8 cellular contexts compared by ENCODE assay signal in the genomic region with DNA sequence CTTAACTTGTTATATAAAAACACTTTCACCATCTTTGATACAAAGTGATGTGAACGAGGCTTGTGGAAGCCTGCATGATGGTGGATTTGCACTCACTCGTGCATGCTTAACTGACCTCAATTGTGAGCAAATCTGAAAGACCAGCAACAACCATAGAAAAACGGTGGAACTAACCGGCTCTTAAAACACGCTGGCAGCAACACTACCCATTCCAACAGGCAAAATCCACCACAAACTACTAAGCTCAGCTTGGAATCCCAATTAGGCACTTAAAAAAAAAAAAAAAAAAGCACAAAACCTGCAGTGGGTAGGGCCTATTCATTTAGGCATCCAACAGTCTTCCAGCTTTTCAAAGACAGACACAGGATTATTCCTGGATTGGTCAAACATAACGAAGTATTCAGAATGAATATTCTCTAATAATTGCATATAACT. TPM values are rescaled to one million over a fixed set of nuclear protein-coding genes. Genes with fewer than 3 reads are reported as not detected.
DNase-seq lines count a peak whose midpoint lies in the region; ATAC-seq and TF ChIP-seq lines count a peak whose summit lies in the region.

No MANE protein-coding gene starts in this region.

- H3K4me3 ChIP-seq in BJ (ENCODE audit: low read depth, low read length) (peak overlapping the region; percentile 96), HEK293 (ENCODE audit: low read depth, low read length) (peak overlapping the region; percentile 98), iPS-15b (ENCODE audit: low read depth, low read length) (peak overlapping the region; percentile 90), spleen (peak overlapping the region in 7 of 8 donors; percentile 18 to 92 (median 89))

- H3K4me1 ChIP-seq in HEK293 (ENCODE audit: control insufficient read depth, insufficient read depth, low read length) (peaks cover 7% of the 10 kb centered on the region), iPS-15b (ENCODE audit: control insufficient read depth, insufficient read depth, low read length) (peaks cover 10% of the 10 kb centered on the region), spleen (peaks cover 36 to 88% (median 75%) of the 10 kb centered on the region in 6 donors)

- DNase-seq in BJ (ENCODE audit: low read depth): no peak
- no peak for DNase-seq in activated CD8-positive, alpha-beta T cell treated with anti-CD3 and anti-CD28 coated beads, Interleukin-2, amount 10 ng/mL, durations not matched to agents 7 days and 5 days
- DNase-seq in spleen: no peak
- DNase-seq in NCI-H345 (lab: John Stamatoyannopoulos, UW): no peak

- intact Hi-C loops in spleen (cut with DNase I; ENCODE audit: low total_unique reads): loop anchor here (10.0 kb wide), 2 partner anchors 63 to 127 kb away; a partner anchor contains a TSS

- WGBS in spleen, 5 donors: 3 to 10% (median 8%) methylated on average over 6 of the region's 6 CpGs

- H3K36me3 ChIP-seq in BJ (ENCODE audit: control insufficient read depth, insufficient read depth, low read length): peaks cover 2% of the 10 kb centered on the region
- peaks cover 0 to 5% of the 10 kb centered on the region in 2 experiments; a peak in 2 of 3 replicates for H3K36me3 ChIP-seq in HEK293 (ENCODE audit: control insufficient read depth in 2 of 2, insufficient read depth in 1 of 2, low read length in 2 of 2)
- no peaks in the 10 kb centered on the region for H3K36me3 ChIP-seq in iPS-15b (ENCODE audit: control insufficient read depth, insufficient read depth, low read length)
- H3K36me3 ChIP-seq in spleen: peaks cover 0 to 13% (median 0%) of the 10 kb centered on the region in 6 donors

- H3K4me3 Mint-ChIP-seq in activated CD8-positive, alpha-beta T cell treated with anti-CD3 and anti-CD28 coated beads, Interleukin-2, amount 10 ng/mL, durations not matched to agents 7 days and 5 days: peak overlapping the region; percentile 86

- H3K27ac ChIP-seq in HEK293 (ENCODE audit: extremely low read depth, low read depth, low read length) (no peak overlapping the region), spleen (peak overlapping the region in 7 of 8 donors; percentile 10 to 99 (median 41))

- H3K27me3 Mint-ChIP-seq in activated CD8-positive, alpha-beta T cell treated with anti-CD3 and anti-CD28 coated beads, Interleukin-2, amount 10 ng/mL, durations not matched to agents 7 days and 5 days (ENCODE audit: low read depth): no peaks in the 10 kb centered on the region

- peak overlapping the region; percentile 58 for H3K9ac ChIP-seq in iPS-15b (ENCODE audit: low read depth, low read length)

- H3K27ac Mint-ChIP-seq in activated CD8-positive, alpha-beta T cell treated with anti-CD3 and anti-CD28 coated beads, Interleukin-2, amount 10 ng/mL, durations not matched to agents 7 days and 5 days: no peak overlapping the region

- H3K27me3 ChIP-seq in BJ (ENCODE audit: control insufficient read depth, insufficient read depth, low read length): no peaks in the 10 kb centered on the region
- H3K27me3 ChIP-seq in iPS-15b (ENCODE audit: control insufficient read depth, insufficient read depth, low read length): no peaks in the 10 kb centered on the region
- H3K27me3 ChIP-seq in spleen (replicated peaks in 1 of 7): no peaks in the 10 kb centered on the region

- TF ChIP-seq CTCF in BJ (IDR thresholded peaks at IDR 0.05; ENCODE audit: insufficient read depth, low read depth, low read length): no peak
- no peak for TF ChIP-seq CTCF in HEK293 (tag by site-specific recombination; IDR thresholded peaks at IDR 0.05)
- no peak for TF ChIP-seq CTCF in spleen (IDR thresholded peaks at IDR 0.05 in 8 of 11, conservative IDR thresholded peaks at IDR 0.05 in 3 of 11)

- H3K9me3 Mint-ChIP-seq in activated CD8-positive, alpha-beta T cell treated with anti-CD3 and anti-CD28 coated beads, Interleukin-2, amount 10 ng/mL, durations not matched to agents 7 days and 5 days (ENCODE audit: insufficient read depth): no peaks in the 10 kb centered on the region

- POLR2A ChIA-PET in BJ (lab: Charles Lee) (interaction anchor here (0.6 kb wide), 2 partner anchors 18 to 1467 kb away, joined by 6 to 10 read pairs; no protein-coding TSS in a partner anchor), HEK293 (lab: Yijun Ruan, JAX) (interaction anchor here (0.6 to 3.4 kb wide), 5 partner anchors 33 to 1977 kb away, joined by 3 to 21 read pairs (median 3); a partner anchor contains a TSS)
- POLR2A ChIA-PET in activated CD8-positive, alpha-beta T cell treated with anti-CD3 and anti-CD28 coated beads, Interleukin-2, amount 10 ng/mL, durations not matched to agents 7 days and 5 days (lab: Charles Lee): interaction anchor here (1.0 to 1.3 kb wide), 2 partner anchors 35 to 77 kb away, joined by 3 to 6 read pairs; no protein-coding TSS in a partner anchor

- peaks cover 61% of the 10 kb centered on the region for H3K4me1 Mint-ChIP-seq in activated CD8-positive, alpha-beta T cell treated with anti-CD3 and anti-CD28 coated beads, Interleukin-2, amount 10 ng/mL, durations not matched to agents 7 days and 5 days (ENCODE audit: low read depth)

- TF ChIP-seq POLR2A in spleen (IDR thresholded peaks at IDR 0.05): no peak

- ATAC-seq in activated CD8-positive, alpha-beta T cell treated with anti-CD3 and anti-CD28 coated beads, Interleukin-2, amount 10 ng/mL, durations not matched to agents 7 days and 5 days: no peak
- ATAC-seq in GM19328 (IDR thresholded peaks at IDR 0.05; ENCODE audit: unreplicated experiment) (no peak), HG03025 (IDR thresholded peaks at IDR 0.05; ENCODE audit: low FRiP score, unreplicated experiment) (no peak)

- CTCF ChIA-PET in BJ (lab: Yijun Ruan, JAX) (interaction anchor here (1.1 kb wide), 1 partner anchor 62 kb away, joined by 4 read pairs; no protein-coding TSS in a partner anchor), HEK293 (lab: Yijun Ruan, JAX) (interaction anchor here (0.5 to 0.9 kb wide), 3 partner anchors 42 to 996 kb away, joined by 3 to 4 read pairs (median 3); no protein-coding TSS in a partner anchor)
- CTCF ChIA-PET in activated CD8-positive, alpha-beta T cell treated with anti-CD3 and anti-CD28 coated beads, Interleukin-2, amount 10 ng/mL, durations not matched to agents 7 days and 5 days (lab: Charles Lee): interaction anchor here (1.1 kb wide), 1 partner anchor 78 kb away, joined by 3 read pairs; a partner anchor contains a TSS

- H3K9me3 ChIP-seq in HEK293 (ENCODE audit: control insufficient read depth, insufficient read depth, low read depth, low read length) (no peaks in the 10 kb centered on the region), iPS-15b (ENCODE audit: control insufficient read depth, insufficient read depth, low read length) (no peaks in the 10 kb centered on the region), spleen (no peaks in the 10 kb centered on the region)

- peaks cover 38% of the 10 kb centered on the region for H3K36me3 Mint-ChIP-seq in activated CD8-positive, alpha-beta T cell treated with anti-CD3 and anti-CD28 coated beads, Interleukin-2, amount 10 ng/mL, durations not matched to agents 7 days and 5 days (ENCODE audit: low read depth)

TF ChIP-seq in HEK293, 187 proteins besides CTCF, POLR2A, EP300 and RAD21 (continues in another document):
- no peak for TF ChIP-seq ZNF555 (tag by site-specific recombination; conservative IDR thresholded peaks at IDR 0.05)
- no peak for TF ChIP-seq ZNF510 (tag by site-specific recombination; IDR thresholded peaks at IDR 0.05; ENCODE audit: insufficient replicate concordance)
- no peak for TF ChIP-seq ZNF391 (tag by site-specific recombination; IDR thresholded peaks at IDR 0.05; ENCODE audit: borderline replicate concordance, low read depth)
- no peak for TF ChIP-seq ZBTB17 (tag by site-specific recombination; IDR thresholded peaks at IDR 0.05)
- peak; percentile 63 for TF ChIP-seq ZNF335 (tag by site-specific recombination; conservative IDR thresholded peaks at IDR 0.05)
- TF ChIP-seq TCF7L2 (IDR thresholded peaks at IDR 0.05; ENCODE audit: borderline replicate concordance, low read depth, low read length): no peak
- TF ChIP-seq, protein P1, sequence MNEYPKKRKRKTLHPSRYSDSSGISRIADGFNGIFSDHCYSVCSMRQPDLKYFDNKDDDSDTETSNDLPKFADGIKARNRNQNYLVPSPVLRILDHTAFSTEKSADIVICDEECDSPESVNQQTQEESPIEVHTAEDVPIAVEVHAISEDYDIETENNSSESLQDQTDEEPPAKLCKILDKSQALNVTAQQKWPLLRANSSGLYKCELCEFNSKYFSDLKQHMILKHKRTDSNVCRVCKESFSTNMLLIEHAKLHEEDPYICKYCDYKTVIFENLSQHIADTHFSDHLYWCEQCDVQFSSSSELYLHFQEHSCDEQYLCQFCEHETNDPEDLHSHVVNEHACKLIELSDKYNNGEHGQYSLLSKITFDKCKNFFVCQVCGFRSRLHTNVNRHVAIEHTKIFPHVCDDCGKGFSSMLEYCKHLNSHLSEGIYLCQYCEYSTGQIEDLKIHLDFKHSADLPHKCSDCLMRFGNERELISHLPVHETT (tag by site-specific recombination; IDR thresholded peaks at IDR 0.05): no peak
- peak; percentile 81 for TF ChIP-seq ZNF600 (tag by site-specific recombination; IDR thresholded peaks at IDR 0.05)
- no peak for TF ChIP-seq ZNF350 (tag by site-specific recombination; IDR thresholded peaks at IDR 0.05)
- no peak for TF ChIP-seq ZNF585B (tag by site-specific recombination; IDR thresholded peaks at IDR 0.05)
- no peak for TF ChIP-seq ZNF184 (tag by site-specific recombination; IDR thresholded peaks at IDR 0.05)
- no peak for TF ChIP-seq ZNF121 (tag by site-specific recombination; IDR thresholded peaks at IDR 0.05)
- TF ChIP-seq SCRT1 (tag by site-specific recombination; IDR thresholded peaks at IDR 0.05; ENCODE audit: borderline replicate concordance): peak; percentile 76; the same call in 1 of the 2 replicates
- TF ChIP-seq IKZF3 (tag by site-specific recombination; IDR thresholded peaks at IDR 0.05): no peak
- TF ChIP-seq ZNF843 (tag by site-specific recombination; IDR thresholded peaks at IDR 0.05): no peak
- TF ChIP-seq, protein P2, sequence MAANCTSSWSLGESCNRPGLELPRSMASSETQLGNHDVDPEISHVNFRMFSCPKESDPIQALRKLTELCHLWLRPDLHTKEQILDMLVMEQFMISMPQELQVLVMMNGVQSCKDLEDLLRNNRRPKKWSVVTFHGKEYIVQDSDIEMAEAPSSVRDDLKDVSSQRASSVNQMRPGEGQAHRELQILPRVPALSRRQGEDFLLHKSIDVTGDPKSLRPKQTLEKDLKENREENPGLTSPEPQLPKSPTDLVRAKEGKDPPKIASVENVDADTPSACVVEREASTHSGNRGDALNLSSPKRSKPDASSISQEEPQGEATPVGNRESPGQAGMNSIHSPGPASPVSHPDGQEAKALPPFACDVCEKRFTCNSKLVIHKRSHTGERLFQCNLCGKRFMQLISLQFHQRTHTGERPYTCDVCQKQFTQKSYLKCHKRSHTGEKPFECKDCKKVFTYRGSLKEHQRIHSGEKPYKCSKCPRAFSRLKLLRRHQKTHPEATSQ (tag by site-specific recombination; IDR thresholded peaks at IDR 0.05): no peak

RNA-seq across cellular contexts. Expression of a gene that starts 1.8 kb away (rescaled TPM):
- 148 and 225 TPM in 2 replicates for polyA plus RNA-seq in BJ (2011; rRNA removed)
- 145 and 182 TPM in 2 replicates for polyA minus RNA-seq in BJ (2011; rRNA and poly(A)+ RNA removed)
- total RNA-seq in activated CD8-positive, alpha-beta T cell treated with anti-CD3 and anti-CD28 coated beads, Interleukin-2, amount 10 ng/mL, durations not matched to agents 7 days and 5 days: 100 to 1,000 TPM; 237 to 243 TPM
- total RNA-seq in spleen: 100 to 1,000 TPM; 190 to 272 (median 211) TPM
- polyA plus RNA-seq in spleen: 100 to 1,000 TPM; 100 to 152 (median 146) TPM
